ENCODE assay signal across 23 cellular contexts in genomic region chr10:2733278-2733963, GRCh38.
"Had no signal": no experiment of that assay in that cellular context is flagged by ENCODE, and none has a peak within 500 bp of the region (broad histone marks: within the 10 kb centered on the region; RNA-seq: fewer than 3 reads in every experiment).

No MANE protein-coding gene starts in this region.

- H3K27me3 ChIP-seq: MG63 had no signal

- H3K36me3 ChIP-seq: MG63 had no signal

- H3K9me3 ChIP-seq: MG63, SK-N-SH had no signal

- H3K4me3 ChIP-seq: MG63 had no signal

- DNase-seq: IMR-90, Karpas-422, KG1, MG63, NCI-H1092, NCI-H1105 treated with DMSO at 0.1 percent for 48 hours, NCI-H1417 treated with DMSO at 0.1 percent for 48 hours, NCI-H146, NCI-H1694 treated with DMSO at 0.1 percent for 48 hours, NCI-H1930, NCI-H2081, NCI-H2171, NCI-H226, NCI-H446, NCI-H510A, NCI-H524 treated with DMSO at 0.1 percent for 48 hours, NCI-H69, NCI-H774, PC-3, SHP77, SK-N-SH, SW 1271 had no signal

- H3K27ac ChIP-seq: RWPE1 had no signal
